9 cellular contexts compared by ENCODE assay signal in genomic region chr3:195204360-195205166, GRCh38.
DNase-seq lines count a peak whose midpoint lies in the region; ATAC-seq and TF ChIP-seq lines count a peak whose summit lies in the region.
"Had no signal": no experiment of that assay in that cellular context is flagged by ENCODE, and none has a peak within 500 bp of the region (broad histone marks: within the 10 kb centered on the region; RNA-seq: fewer than 3 reads in every experiment).

No MANE protein-coding gene starts in this region.

- H3K36me3 ChIP-seq in DND-41 (ENCODE audit: insufficient read depth, low read length) (no peaks in the 10 kb centered on the region), osteoblast (ENCODE audit: insufficient read depth, low read length) (no peaks in the 10 kb centered on the region)
- H3K36me3 ChIP-seq: neutrophil had no signal

- H3K9me3 ChIP-seq in DND-41 (ENCODE audit: insufficient read depth, low read length, severe bottlenecking) (no peaks in the 10 kb centered on the region), osteoblast (ENCODE audit: low read depth, low read length) (peaks cover 2% of the 10 kb centered on the region)
- H3K9me3 ChIP-seq: neutrophil had no signal

- H3K4me1 ChIP-seq in DND-41 (ENCODE audit: insufficient read depth, low read length) (no peaks in the 10 kb centered on the region), osteoblast (ENCODE audit: insufficient read depth, low read length) (peaks cover 46% of the 10 kb centered on the region), foreskin keratinocyte (no peaks in the 10 kb centered on the region)

- TF ChIP-seq CTCF in DND-41 (IDR thresholded peaks at IDR 0.05; ENCODE audit: borderline replicate concordance, extremely low read depth, low read length, poor library complexity, severe bottlenecking) = no peak
- TF ChIP-seq CTCF in osteoblast (IDR thresholded peaks at IDR 0.05; ENCODE audit: extremely low read depth, low read depth, low read length) = no peak
- TF ChIP-seq CTCF in foreskin keratinocyte (conservative IDR thresholded peaks at IDR 0.05) = no peak

- H3K9ac ChIP-seq in DND-41 (ENCODE audit: low read depth, low read length) = no peak overlapping the region

- H4K20me1 ChIP-seq in DND-41 (ENCODE audit: insufficient read depth, low read length) = peaks cover 40% of the 10 kb centered on the region; the same call in 1 of the 2 replicates
- H4K20me1 ChIP-seq in osteoblast (ENCODE audit: insufficient read depth, low read length) = no peaks in the 10 kb centered on the region

- H3K4me3 ChIP-seq in DND-41 (ENCODE audit: low read depth in 1 of 2, low read length in 2 of 2) = no peak overlapping the region
- no peak overlapping the region for H3K4me3 ChIP-seq in osteoblast (ENCODE audit: insufficient read depth, low read length)

- ATAC-seq in DND-41 (ENCODE audit: insufficient read depth, low read depth) (0 out of 3 replicates have a peak, but pooled peaks have one; percentile 17), GM21381 (IDR thresholded peaks at IDR 0.05; ENCODE audit: unreplicated experiment) (no peak), HG02642 (IDR thresholded peaks at IDR 0.05; ENCODE audit: poor library complexity, unreplicated experiment) (no peak), foreskin keratinocyte (no peak)

- H2AFZ ChIP-seq in DND-41 (ENCODE audit: low read depth, low read length) (no peak overlapping the region), osteoblast (ENCODE audit: low read length) (no peak overlapping the region)

- no peak overlapping the region for H3K4me2 ChIP-seq in DND-41 (ENCODE audit: insufficient read depth, low read length)
- H3K4me2 ChIP-seq in osteoblast (ENCODE audit: insufficient read depth, low read length) = peak overlapping the region; percentile 59

- H3K27me3 ChIP-seq in DND-41 (ENCODE audit: insufficient read depth, low read length, poor library complexity) (no peaks in the 10 kb centered on the region), osteoblast (ENCODE audit: insufficient read depth, low read length) (no peaks in the 10 kb centered on the region), foreskin keratinocyte (no peaks in the 10 kb centered on the region)
- H3K27me3 ChIP-seq: neutrophil had no signal

- H3K79me2 ChIP-seq in DND-41 (ENCODE audit: insufficient read depth, low read length) (peaks cover 13% of the 10 kb centered on the region; the same call in 1 of the 2 replicates), osteoblast (ENCODE audit: insufficient read depth, low read length) (peaks cover 28% of the 10 kb centered on the region)

- DNase-seq in DND-41 (no peak), NCI-H128 (lab: John Stamatoyannopoulos, UW; ENCODE audit: unreplicated experiment) (peak; percentile 40), dermis blood vessel endothelial cell (peak; percentile 84), osteoblast (ENCODE audit: insufficient read length, low spot score, missing footprints) (no peak), putamen (ENCODE audit: low spot score) (no peak), foreskin keratinocyte (no peak)

- no peak overlapping the region for H3K27ac ChIP-seq in DND-41 (ENCODE audit: low read length)
- peak overlapping the region; percentile 90 for H3K27ac ChIP-seq in osteoblast (ENCODE audit: low read depth, low read length)
- no peak overlapping the region for H3K27ac ChIP-seq in foreskin keratinocyte
- H3K27ac ChIP-seq: neutrophil had no signal

Comparison
In these comparisons a context has a peak if more than half of its experiments do, and no peak if none do; other contexts are left out.
1. DNase-seq: peak in NCI-H128 (single experiment) and dermis blood vessel endothelial cell (single experiment); none in DND-41 (single experiment), osteoblast (single experiment), putamen (single experiment) and foreskin keratinocyte (0 of 2).